ENCODE assay signal across 23 cellular contexts in the genomic region with DNA sequence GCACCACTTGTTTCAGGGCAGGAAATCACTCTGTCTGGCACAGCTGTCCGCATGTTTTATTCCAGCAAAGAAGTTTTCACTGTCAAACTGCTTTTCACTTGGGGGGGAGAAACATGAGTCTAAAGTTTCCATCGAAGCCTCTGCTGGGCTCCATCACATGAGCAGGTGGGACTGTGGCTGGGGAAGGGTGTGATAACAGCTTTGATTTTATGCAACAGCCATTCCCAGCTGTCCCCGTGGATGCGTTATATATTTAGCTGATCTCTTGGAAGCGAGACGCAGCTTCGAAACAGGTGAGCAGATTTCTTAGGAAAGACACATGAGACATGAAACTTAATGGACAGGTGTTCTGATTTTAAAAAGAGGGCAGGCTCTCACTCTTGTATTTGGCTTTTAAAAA.
"Had no signal": no experiment of that assay in that cellular context is flagged by ENCODE, and none has a peak within 500 bp of the region (broad histone marks: within the 10 kb centered on the region; RNA-seq: fewer than 3 reads in every experiment).

No MANE protein-coding gene starts in this region.

- H3K4me3 ChIP-seq: esophagus squamous epithelium, hepatocyte, mucosa of descending colon, pancreas, prostate gland, suprapubic skin, tibial artery had no signal

- H3K27ac ChIP-seq: epithelial cell of prostate, esophagus squamous epithelium, hepatocyte, pancreas, prostate gland, suprapubic skin, tibial artery had no signal

- H3K4me1 ChIP-seq: suprapubic skin, tibial artery had no signal

- H3K4me2 ChIP-seq: hepatocyte had no signal

- H3K36me3 ChIP-seq: pancreas, prostate gland, suprapubic skin, tibial artery had no signal

- DNase-seq: activated CD4-positive, alpha-beta T cell treated with anti-CD3 and anti-CD28 coated beads for 4 hours; activated CD4-positive, alpha-beta T cell treated with anti-CD3 and anti-CD28 coated beads, Interleukin-2, amount 50 U/mL, for 4 hours; activated CD4-positive, CD25-positive, alpha-beta regulatory T cell; activated effector memory CD4-positive, alpha-beta T cell treated with Interleukin-2 at 50 U/mL for 16 hours; activated naive CD4-positive, alpha-beta T cell treated with Interleukin-2 at 50 U/mL for 16 hours; activated T-cell treated with anti-CD3 and anti-CD28 coated beads for 4 hours; activated T-cell treated with anti-CD3 and anti-CD28 coated beads, Interleukin-2, amount 50 U/mL, for 72 hours; anterior cingulate cortex; dermis blood vessel endothelial cell; effector CD8-positive, alpha-beta T cell; esophagus squamous epithelium; foreskin melanocyte; left cardiac atrium; left ventricle myocardium superior; mucosa of descending colon; nephron progenitor cell; pancreas; stimulated activated naive CD4-positive, alpha-beta T cell; tibial artery had no signal

- H3K27me3 ChIP-seq: esophagus squamous epithelium, hepatocyte, pancreas, suprapubic skin, tibial artery had no signal

- ATAC-seq: activated T-cell treated with anti-CD3 and anti-CD28 coated beads, Interleukin-2, amount 50 U/mL, for 72 hours; left cardiac atrium; left ventricle myocardium superior; mucosa of descending colon; pancreas had no signal

- H3K9me3 ChIP-seq: esophagus squamous epithelium, mucosa of descending colon, pancreas, prostate gland, suprapubic skin, tibial artery had no signal
